23 cellular contexts compared by ENCODE assay signal in genomic region chr14:67856806-67857205, GRCh38. TPM values are rescaled to one million over a fixed set of nuclear protein-coding genes. Genes with fewer than 3 reads are reported as not detected.
DNase-seq lines count a peak whose midpoint lies in the region; ATAC-seq and TF ChIP-seq lines count a peak whose summit lies in the region.
"Had no signal": no experiment of that assay in that cellular context is flagged by ENCODE, and none has a peak within 500 bp of the region (broad histone marks: within the 10 kb centered on the region; RNA-seq: fewer than 3 reads in every experiment).

No MANE protein-coding gene starts in this region.

- H3K4me2 ChIP-seq in mesenchymal stem cell (ENCODE audit: low read length, poor library complexity, severe bottlenecking): no peak overlapping the region
- H3K4me2 ChIP-seq: hepatocyte had no signal

- no peak overlapping the region for H2BK12ac ChIP-seq in mesenchymal stem cell (ENCODE audit: low read length in 2 of 2)

- in situ Hi-C loops in astrocyte of the cerebellum (cut with HindIII; ENCODE audit: low sequenced_read_pairs): no loop called here

- no peak overlapping the region for H2BK120ac ChIP-seq in mesenchymal stem cell (ENCODE audit: low read depth, low read length)

- no peak overlapping the region for H3K4me3 ChIP-seq in astrocyte of the cerebellum (ENCODE audit: low read depth, low read length)
- no peak overlapping the region for H3K4me3 ChIP-seq in mesenchymal stem cell (ENCODE audit: insufficient read depth in 1 of 2, low read depth in 1 of 2, low read length in 2 of 2)
- H3K4me3 ChIP-seq: breast epithelium, hepatocyte had no signal

- H2AK5ac ChIP-seq in mesenchymal stem cell (ENCODE audit: low read length, severe bottlenecking): no peak overlapping the region

- H2BK15ac ChIP-seq in mesenchymal stem cell (ENCODE audit: low read depth, poor library complexity, severe bottlenecking): no peak overlapping the region

- no peak overlapping the region for H2AFZ ChIP-seq in mesenchymal stem cell (ENCODE audit: low read depth, low read length)
- H2AFZ ChIP-seq: hepatocyte had no signal

- H3K4me1 ChIP-seq in mesenchymal stem cell (ENCODE audit: control insufficient read depth, insufficient read depth, low read depth, low read length): no peaks in the 10 kb centered on the region

- H3K4ac ChIP-seq in mesenchymal stem cell (ENCODE audit: low read depth in 1 of 2, low read length in 2 of 2): no peak overlapping the region

- H3K27me3 ChIP-seq in mesenchymal stem cell (ENCODE audit: control insufficient read depth in 1 of 2, insufficient read depth in 1 of 2, low read length in 2 of 2): no peaks in the 10 kb centered on the region
- H3K27me3 ChIP-seq: breast epithelium, hepatocyte had no signal

- H4K8ac ChIP-seq in mesenchymal stem cell (ENCODE audit: low read length): no peak overlapping the region

- DNase-seq in GM03348 (ENCODE audit: low spot score) (peak; percentile 45), astrocyte of the cerebellum (ENCODE audit: low read depth) (peak; percentile 82), mesenchymal stem cell (peak; percentile 3), germinal center (ENCODE audit: low spot score) (no peak)
- DNase-seq in activated effector memory CD4-positive, alpha-beta T cell treated with Interleukin-2 at 50 U/mL for 16 hours: no peak
- DNase-seq: activated CD8-positive, alpha-beta memory T cell treated with anti-CD3 and anti-CD28 coated beads, Interleukin-2, amount 50 U/mL, for 4 hours; activated naive CD8-positive, alpha-beta T cell treated with anti-CD3 and anti-CD28 coated beads, Interleukin-2, amount 10 ng/mL, durations not matched to agents 7 days and 5 days; CD4-positive, alpha-beta T cell; DMS153; foreskin fibroblast; H7; NCI-H1417 treated with DMSO at 0.1 percent for 48 hours; NCI-H526 treated with DMSO at 0.1 percent for 48 hours; occipital lobe; right cardiac atrium; Right ventricle myocardium superior; stimulated activated CD8-positive, alpha-beta memory T cell treated with anti-CD3 and anti-CD28 coated beads, Interleukin-4, amount 100 ng/mL, for 48 hours; T-helper 17 cell had no signal

- H3K9ac ChIP-seq in mesenchymal stem cell (ENCODE audit: low read length): no peak overlapping the region

- TF ChIP-seq CTCF in 22Rv1 (IDR thresholded peaks at IDR 0.05) (no peak), astrocyte of the cerebellum (IDR thresholded peaks at IDR 0.05; ENCODE audit: low read depth, low read length, missing control alignments) (no peak)

- no peak overlapping the region for H3K23ac ChIP-seq in mesenchymal stem cell (ENCODE audit: low read length in 2 of 2)

- H3K18ac ChIP-seq in mesenchymal stem cell (ENCODE audit: low read depth in 1 of 2, low read length in 2 of 2): no peak overlapping the region

- H3K27ac ChIP-seq in 22Rv1 (peak overlapping the region; percentile 43), mesenchymal stem cell (ENCODE audit: low read length, poor library complexity, severe bottlenecking) (no peak overlapping the region)
- H3K27ac ChIP-seq: hepatocyte had no signal

- no peaks in the 10 kb centered on the region for H3K79me1 ChIP-seq in mesenchymal stem cell (replicated peaks; ENCODE audit: low read length, poor library complexity, severe bottlenecking)

- no peaks in the 10 kb centered on the region for H3K36me3 ChIP-seq in mesenchymal stem cell (ENCODE audit: control insufficient read depth in 1 of 2, insufficient read depth in 2 of 2, low read depth in 1 of 2, low read length in 2 of 2)
- H3K36me3 ChIP-seq: breast epithelium had no signal

- no peak overlapping the region for H4K91ac ChIP-seq in mesenchymal stem cell (ENCODE audit: low read length)

- 89% methylated on average over 1 of the region's 2 CpGs for WGBS in mesenchymal stem cell

- no peak overlapping the region for H3K14ac ChIP-seq in mesenchymal stem cell (ENCODE audit: low read length in 2 of 2)

- no peaks in the 10 kb centered on the region for H3K9me3 ChIP-seq in mesenchymal stem cell (ENCODE audit: control insufficient read depth, low read length)
- H3K9me3 ChIP-seq: breast epithelium had no signal

- H2BK5ac ChIP-seq in mesenchymal stem cell (ENCODE audit: low read depth, low read length, poor library complexity, severe bottlenecking): no peak overlapping the region

- no peak for ATAC-seq in HG03354 (IDR thresholded peaks at IDR 0.05; ENCODE audit: poor library complexity, severe bottlenecking, unreplicated experiment)
- ATAC-seq in HG02970 (IDR thresholded peaks at IDR 0.05; ENCODE audit: low FRiP score, unreplicated experiment): no peak
- ATAC-seq: right cardiac atrium, T-helper 17 cell had no signal

RNA-seq across cellular contexts. Expression of gene RAD51B, which starts 37.2 kb away (rescaled TPM):
- 2.4 TPM for polyA plus RNA-seq in mesenchymal stem cell (2013, experiment 1 of 2)
- polyA plus RNA-seq in mesenchymal stem cell (2013, experiment 2 of 2): 2.4 TPM

RNA-seq across cellular contexts. Expression of gene ZFYVE26, which starts 40.4 kb away (rescaled TPM):
- 11.4 TPM for polyA plus RNA-seq in mesenchymal stem cell (2013, experiment 1 of 2)
- 9.5 TPM for polyA plus RNA-seq in mesenchymal stem cell (2013, experiment 2 of 2)

Comparison
In these comparisons a context has a peak if more than half of its experiments do, and no peak if none do; other contexts are left out.
1. DNase-seq: peak in GM03348 (single experiment), astrocyte of the cerebellum (single experiment) and mesenchymal stem cell (single experiment); none in germinal center (single experiment) and activated effector memory CD4-positive, alpha-beta T cell treated with Interleukin-2 at 50 U/mL for 16 hours (single experiment).